In the genomic region with DNA sequence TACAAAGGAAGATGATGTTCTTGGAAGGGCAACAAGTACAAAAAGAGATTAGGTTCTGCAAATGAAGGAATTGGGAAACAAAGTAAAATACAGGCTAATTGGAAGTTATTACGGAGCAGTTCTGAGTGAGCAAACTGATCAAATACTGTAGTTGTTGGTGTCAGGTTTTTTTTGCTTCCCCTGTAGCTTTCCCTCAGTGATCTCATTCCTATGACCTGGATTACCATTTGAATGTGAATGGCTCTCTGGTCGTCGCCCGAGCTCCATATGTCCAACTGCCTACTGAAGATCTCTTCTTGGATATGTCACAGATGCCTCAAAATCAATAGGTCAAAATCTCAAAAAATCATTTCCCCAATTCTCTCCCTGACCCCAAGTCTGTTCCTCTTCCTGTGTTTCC, we compare ENCODE assay signal across 19 cellular contexts.
"Had no signal": no experiment of that assay in that cellular context is flagged by ENCODE, and none has a peak within 500 bp of the region (broad histone marks: within the 10 kb centered on the region; RNA-seq: fewer than 3 reads in every experiment).

No MANE protein-coding gene starts in this region.

- H3K27me3 ChIP-seq: dorsolateral prefrontal cortex, neural progenitor cell, upper lobe of left lung had no signal

- H3K4me3 ChIP-seq: dorsolateral prefrontal cortex, left ventricle myocardium inferior, neural progenitor cell, thoracic aorta, upper lobe of left lung had no signal

- H3K27ac Mint-ChIP-seq: activated CD4-positive, alpha-beta T cell treated with anti-CD3 and anti-CD28 coated beads, Interleukin-2, amount 10 ng/mL, durations not matched to agents 24 days and 14 days; activated CD8-positive, alpha-beta T cell treated with anti-CD3 and anti-CD28 coated beads for 36 hours; activated naive CD8-positive, alpha-beta T cell treated with anti-CD3 and anti-CD28 coated beads for 36 hours; activated T-helper 17 cell treated with anti-CD3 and anti-CD28 coated beads, Interleukin-2, amount 50 U/mL, for 72 hours; neural progenitor cell; progenitor cell of endocrine pancreas had no signal

- H3K27ac ChIP-seq: left ventricle myocardium inferior, neural progenitor cell, thoracic aorta, upper lobe of left lung had no signal

- ATAC-seq: activated CD8-positive, alpha-beta T cell treated with anti-CD3 and anti-CD28 coated beads for 36 hours; activated T-helper 17 cell treated with anti-CD3 and anti-CD28 coated beads, Interleukin-2, amount 50 U/mL, for 72 hours had no signal

- H3K9me3 ChIP-seq: left ventricle myocardium inferior, thoracic aorta, upper lobe of left lung had no signal

- H3K36me3 Mint-ChIP-seq: neural progenitor cell had no signal

- H3K9me3 Mint-ChIP-seq: activated CD8-positive, alpha-beta T cell treated with anti-CD3 and anti-CD28 coated beads for 36 hours; activated naive CD8-positive, alpha-beta T cell treated with anti-CD3 and anti-CD28 coated beads for 36 hours; activated T-helper 17 cell treated with anti-CD3 and anti-CD28 coated beads, Interleukin-2, amount 50 U/mL, for 72 hours; neural progenitor cell had no signal

- H3K4me1 ChIP-seq: left ventricle myocardium inferior had no signal

- H3K27me3 Mint-ChIP-seq: activated CD4-positive, alpha-beta T cell treated with anti-CD3 and anti-CD28 coated beads, Interleukin-2, amount 10 ng/mL, durations not matched to agents 24 days and 14 days; activated CD8-positive, alpha-beta T cell treated with anti-CD3 and anti-CD28 coated beads for 36 hours; activated naive CD8-positive, alpha-beta T cell treated with anti-CD3 and anti-CD28 coated beads for 36 hours; activated T-helper 17 cell treated with anti-CD3 and anti-CD28 coated beads, Interleukin-2, amount 50 U/mL, for 72 hours; progenitor cell of endocrine pancreas had no signal

- H3K4me2 ChIP-seq: neural progenitor cell had no signal

- H2AFZ ChIP-seq: neural progenitor cell had no signal

- DNase-seq: activated CD4-positive, alpha-beta T cell treated with anti-CD3 and anti-CD28 coated beads, Interleukin-2, amount 10 ng/mL, durations not matched to agents 24 days and 14 days; activated CD8-positive, alpha-beta T cell treated with anti-CD3 and anti-CD28 coated beads for 36 hours; activated naive CD4-positive, alpha-beta T cell; activated naive CD8-positive, alpha-beta T cell treated with anti-CD3 and anti-CD28 coated beads for 36 hours; activated T-cell treated with anti-CD3 and anti-CD28 coated beads, Interleukin-2, amount 50 U/mL, for 1 hour; amniotic stem cell; dorsolateral prefrontal cortex; foreskin melanocyte; hypothalamus; kidney glomerular epithelial cell; left ventricle myocardium inferior; mammary epithelial cell; stimulated activated CD4-positive, alpha-beta T cell treated with anti-CD3 and anti-CD28 coated beads, Interleukin-12 subunit alpha, Interleukin-12 subunit beta, amount 100 ng/mL, for 4 hours; stimulated activated CD4-positive, alpha-beta T cell treated with anti-CD3 and anti-CD28 coated beads, Interleukin-1b, Interleukin-23, amount 100 ng/mL, for 48 hours; upper lobe of left lung had no signal

- H3K36me3 ChIP-seq: left ventricle myocardium inferior, neural progenitor cell, thoracic aorta had no signal

- H3K4me3 Mint-ChIP-seq: activated CD4-positive, alpha-beta T cell treated with anti-CD3 and anti-CD28 coated beads, Interleukin-2, amount 10 ng/mL, durations not matched to agents 24 days and 14 days; activated CD8-positive, alpha-beta T cell treated with anti-CD3 and anti-CD28 coated beads for 36 hours; activated naive CD8-positive, alpha-beta T cell treated with anti-CD3 and anti-CD28 coated beads for 36 hours; activated T-helper 17 cell treated with anti-CD3 and anti-CD28 coated beads, Interleukin-2, amount 50 U/mL, for 72 hours; neural progenitor cell had no signal

- H3K9ac ChIP-seq: neural progenitor cell had no signal
